In genomic region chr1:223401873-223402789, GRCh38 we compare ENCODE assay signal across 14 cellular contexts. TPM values are rescaled to one million over a fixed set of nuclear protein-coding genes. Genes with fewer than 3 reads are reported as not detected.
DNase-seq lines count a peak whose midpoint lies in the region; ATAC-seq and TF ChIP-seq lines count a peak whose summit lies in the region.
"Had no signal": no experiment of that assay in that cellular context is flagged by ENCODE, and none has a peak within 500 bp of the region (broad histone marks: within the 10 kb centered on the region; RNA-seq: fewer than 3 reads in every experiment).

No MANE protein-coding gene starts in this region.

- DNase-seq in AG09309 (ENCODE audit: low read depth) (peak; percentile 46), GM23338 (ENCODE audit: low spot score) (no peak), iris pigment epithelial cell (ENCODE audit: low read depth) (peak; percentile 39), NCI-H510A (lab: John Stamatoyannopoulos, UW) (no peak), DMS153 treated with DMSO at 0.1 percent for 48 hours (lab: John Stamatoyannopoulos, UW; ENCODE audit: unreplicated experiment) (no peak)
- DNase-seq: dorsolateral prefrontal cortex, islet precursor cell, upper lobe of left lung had no signal

- no peak overlapping the region for H3K4me2 ChIP-seq in GM23338

- no peak overlapping the region for H3K27ac Mint-ChIP-seq in GM23338
- H3K27ac Mint-ChIP-seq in activated T-helper 17 cell treated with anti-CD3 and anti-CD28 coated beads, Interleukin-2, amount 50 U/mL, for 72 hours = peak overlapping the region; percentile 75

- H3K4me1 ChIP-seq in GM23338 (ENCODE audit: insufficient read depth) = no peaks in the 10 kb centered on the region
- H3K4me1 ChIP-seq: upper lobe of left lung had no signal

- no peaks in the 10 kb centered on the region for H3K79me2 ChIP-seq in GM23338 (replicated peaks; ENCODE audit: insufficient read depth)

- H3K36me3 Mint-ChIP-seq in GM23338 (ENCODE audit: low read depth) = peaks cover 5% of the 10 kb centered on the region; the same call in 2 of the 3 replicates
- H3K36me3 Mint-ChIP-seq in activated T-helper 17 cell treated with anti-CD3 and anti-CD28 coated beads, Interleukin-2, amount 50 U/mL, for 72 hours (ENCODE audit: low read depth) = no peaks in the 10 kb centered on the region

- peaks cover 5% of the 10 kb centered on the region for H3K9me2 ChIP-seq in GM23338 (ENCODE audit: insufficient read depth)

- H3K4me1 Mint-ChIP-seq in GM23338 = peaks cover 5% of the 10 kb centered on the region; the same call in 1 of the 3 replicates
- peaks cover 19% of the 10 kb centered on the region for H3K4me1 Mint-ChIP-seq in activated T-helper 17 cell treated with anti-CD3 and anti-CD28 coated beads, Interleukin-2, amount 50 U/mL, for 72 hours

- peaks cover 3% of the 10 kb centered on the region; the same call in 2 of the 3 replicates for H3K9me3 Mint-ChIP-seq in GM23338
- H3K9me3 Mint-ChIP-seq in activated T-helper 17 cell treated with anti-CD3 and anti-CD28 coated beads, Interleukin-2, amount 50 U/mL, for 72 hours = peaks cover 9% of the 10 kb centered on the region

- peaks cover 2% of the 10 kb centered on the region for H3K27me3 Mint-ChIP-seq in GM23338 (ENCODE audit: insufficient read depth, low read depth, poor library complexity)
- no peaks in the 10 kb centered on the region for H3K27me3 Mint-ChIP-seq in activated T-helper 17 cell treated with anti-CD3 and anti-CD28 coated beads, Interleukin-2, amount 50 U/mL, for 72 hours

- TF ChIP-seq CTCF in AG09309 (IDR thresholded peaks at IDR 0.05; ENCODE audit: control insufficient read depth, insufficient read depth, low read depth, low read length, missing control alignments) = no peak
- no peak for TF ChIP-seq CTCF in GM23338 (conservative IDR thresholded peaks at IDR 0.05; ENCODE audit: low read depth in 2 of 2)

- H3K27ac ChIP-seq in GM23338 (ENCODE audit: low read depth) = no peak overlapping the region
- H3K27ac ChIP-seq: dorsolateral prefrontal cortex, neutrophil, SK-N-MC, upper lobe of left lung had no signal

- H3K4me3 Mint-ChIP-seq in GM23338 = no peak overlapping the region
- H3K4me3 Mint-ChIP-seq in activated T-helper 17 cell treated with anti-CD3 and anti-CD28 coated beads, Interleukin-2, amount 50 U/mL, for 72 hours = peak overlapping the region; percentile 18

- H3K4me3 ChIP-seq in AG09309 (ENCODE audit: control insufficient read depth, low read depth, low read length) (no peak overlapping the region), GM23338 (no peak overlapping the region)
- H3K4me3 ChIP-seq: dorsolateral prefrontal cortex, SK-N-MC, upper lobe of left lung had no signal

- peak overlapping the region; percentile 29; the same call in 1 of the 2 replicates for H2AFZ ChIP-seq in GM23338

- H3K27me3 ChIP-seq in GM23338 (ENCODE audit: insufficient read depth) = no peaks in the 10 kb centered on the region
- H3K27me3 ChIP-seq: neutrophil, upper lobe of left lung had no signal

- no peaks in the 10 kb centered on the region for H4K20me1 ChIP-seq in GM23338 (replicated peaks; ENCODE audit: insufficient read depth)

- ATAC-seq in GM23338 (no peak), GM21528 (IDR thresholded peaks at IDR 0.05; ENCODE audit: low FRiP score, unreplicated experiment) (no peak), GM18858 (IDR thresholded peaks at IDR 0.05; ENCODE audit: unreplicated experiment) (no peak)
- peak; percentile 97 for ATAC-seq in activated T-helper 17 cell treated with anti-CD3 and anti-CD28 coated beads, Interleukin-2, amount 50 U/mL, for 72 hours (replicated peaks)

- no peaks in the 10 kb centered on the region for H3F3A ChIP-seq in GM23338 (replicated peaks; ENCODE audit: low read depth)

- no peaks in the 10 kb centered on the region for H3K36me3 ChIP-seq in GM23338 (ENCODE audit: insufficient read depth)
- H3K36me3 ChIP-seq: neutrophil, upper lobe of left lung had no signal

TF ChIP-seq in GM23338, 12 proteins besides CTCF, POLR2A, EP300 and RAD21:
- TF ChIP-seq, protein P1, sequence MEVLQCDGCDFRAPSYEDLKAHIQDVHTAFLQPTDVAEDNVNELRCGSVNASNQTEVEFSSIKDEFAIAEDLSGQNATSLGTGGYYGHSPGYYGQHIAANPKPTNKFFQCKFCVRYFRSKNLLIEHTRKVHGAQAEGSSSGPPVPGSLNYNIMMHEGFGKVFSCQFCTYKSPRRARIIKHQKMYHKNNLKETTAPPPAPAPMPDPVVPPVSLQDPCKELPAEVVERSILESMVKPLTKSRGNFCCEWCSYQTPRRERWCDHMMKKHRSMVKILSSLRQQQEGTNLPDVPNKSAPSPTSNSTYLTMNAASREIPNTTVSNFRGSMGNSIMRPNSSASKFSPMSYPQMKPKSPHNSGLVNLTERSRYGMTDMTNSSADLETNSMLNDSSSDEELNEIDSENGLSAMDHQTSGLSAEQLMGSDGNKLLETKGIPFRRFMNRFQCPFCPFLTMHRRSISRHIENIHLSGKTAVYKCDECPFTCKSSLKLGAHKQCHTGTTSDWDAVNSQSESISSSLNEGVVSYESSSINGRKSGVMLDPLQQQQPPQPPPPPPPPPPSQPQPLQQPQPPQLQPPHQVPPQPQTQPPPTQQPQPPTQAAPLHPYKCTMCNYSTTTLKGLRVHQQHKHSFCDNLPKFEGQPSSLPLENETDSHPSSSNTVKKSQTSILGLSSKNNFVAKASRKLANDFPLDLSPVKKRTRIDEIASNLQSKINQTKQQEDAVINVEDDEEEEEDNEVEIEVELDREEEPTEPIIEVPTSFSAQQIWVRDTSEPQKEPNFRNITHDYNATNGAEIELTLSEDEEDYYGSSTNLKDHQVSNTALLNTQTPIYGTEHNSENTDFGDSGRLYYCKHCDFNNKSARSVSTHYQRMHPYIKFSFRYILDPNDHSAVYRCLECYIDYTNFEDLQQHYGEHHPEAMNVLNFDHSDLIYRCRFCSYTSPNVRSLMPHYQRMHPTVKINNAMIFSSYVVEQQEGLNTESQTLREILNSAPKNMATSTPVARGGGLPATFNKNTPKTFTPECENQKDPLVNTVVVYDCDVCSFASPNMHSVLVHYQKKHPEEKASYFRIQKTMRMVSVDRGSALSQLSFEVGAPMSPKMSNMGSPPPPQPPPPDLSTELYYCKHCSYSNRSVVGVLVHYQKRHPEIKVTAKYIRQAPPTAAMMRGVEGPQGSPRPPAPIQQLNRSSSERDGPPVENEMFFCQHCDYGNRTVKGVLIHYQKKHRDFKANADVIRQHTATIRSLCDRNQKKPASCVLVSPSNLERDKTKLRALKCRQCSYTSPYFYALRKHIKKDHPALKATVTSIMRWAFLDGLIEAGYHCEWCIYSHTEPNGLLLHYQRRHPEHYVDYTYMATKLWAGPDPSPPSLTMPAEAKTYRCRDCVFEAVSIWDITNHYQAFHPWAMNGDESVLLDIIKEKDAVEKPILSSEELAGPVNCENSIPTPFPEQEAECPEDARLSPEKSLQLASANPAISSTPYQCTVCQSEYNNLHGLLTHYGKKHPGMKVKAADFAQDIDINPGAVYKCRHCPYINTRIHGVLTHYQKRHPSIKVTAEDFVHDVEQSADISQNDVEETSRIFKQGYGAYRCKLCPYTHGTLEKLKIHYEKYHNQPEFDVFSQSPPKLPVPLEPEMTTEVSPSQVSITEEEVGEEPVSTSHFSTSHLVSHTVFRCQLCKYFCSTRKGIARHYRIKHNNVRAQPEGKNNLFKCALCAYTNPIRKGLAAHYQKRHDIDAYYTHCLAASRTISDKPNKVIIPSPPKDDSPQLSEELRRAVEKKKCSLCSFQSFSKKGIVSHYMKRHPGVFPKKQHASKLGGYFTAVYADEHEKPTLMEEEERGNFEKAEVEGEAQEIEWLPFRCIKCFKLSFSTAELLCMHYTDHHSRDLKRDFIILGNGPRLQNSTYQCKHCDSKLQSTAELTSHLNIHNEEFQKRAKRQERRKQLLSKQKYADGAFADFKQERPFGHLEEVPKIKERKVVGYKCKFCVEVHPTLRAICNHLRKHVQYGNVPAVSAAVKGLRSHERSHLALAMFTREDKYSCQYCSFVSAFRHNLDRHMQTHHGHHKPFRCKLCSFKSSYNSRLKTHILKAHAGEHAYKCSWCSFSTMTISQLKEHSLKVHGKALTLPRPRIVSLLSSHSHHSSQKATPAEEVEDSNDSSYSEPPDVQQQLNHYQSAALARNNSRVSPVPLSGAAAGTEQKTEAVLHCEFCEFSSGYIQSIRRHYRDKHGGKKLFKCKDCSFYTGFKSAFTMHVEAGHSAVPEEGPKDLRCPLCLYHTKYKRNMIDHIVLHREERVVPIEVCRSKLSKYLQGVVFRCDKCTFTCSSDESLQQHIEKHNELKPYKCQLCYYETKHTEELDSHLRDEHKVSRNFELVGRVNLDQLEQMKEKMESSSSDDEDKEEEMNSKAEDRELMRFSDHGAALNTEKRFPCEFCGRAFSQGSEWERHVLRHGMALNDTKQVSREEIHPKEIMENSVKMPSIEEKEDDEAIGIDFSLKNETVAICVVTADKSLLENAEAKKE (CRISPR knock-in tag; IDR thresholded peaks at IDR 0.05) = no peak
TF ChIP-seq in GM23338: peak in this region for 0.

RNA-seq across cellular contexts. Expression of gene CCDC185, which starts 8.9 kb away (rescaled TPM):
- 0.08 and 0.56 TPM in 2 replicates for total RNA-seq in GM23338 (2014; rRNA removed; shearing (Covaris generic))
- polyA plus RNA-seq in GM23338 (2016; fragmentation: Nextera tagmentation; extraction: Ambion mirVana) = not detected in 2 replicates
- not detected for total RNA-seq in activated T-helper 17 cell treated with anti-CD3 and anti-CD28 coated beads, Interleukin-2, amount 50 U/mL, for 72 hours
- total RNA-seq: activated CD8-positive, alpha-beta memory T cell treated with anti-CD3 and anti-CD28 coated beads for 36 hours; upper lobe of left lung had no signal

RNA-seq across cellular contexts. Expression of gene SUSD4, which starts 38.2 kb away (rescaled TPM):
- total RNA-seq in GM23338 (2014; rRNA removed; shearing (Covaris generic)) = 2.1 and 3.6 TPM in 2 replicates
- 2.3 and 2.7 TPM in 2 replicates for polyA plus RNA-seq in GM23338 (2016; fragmentation: Nextera tagmentation; extraction: Ambion mirVana)
- total RNA-seq in activated T-helper 17 cell treated with anti-CD3 and anti-CD28 coated beads, Interleukin-2, amount 50 U/mL, for 72 hours = under 1 TPM; 0.11 to 0.42 TPM
- total RNA-seq: activated CD8-positive, alpha-beta memory T cell treated with anti-CD3 and anti-CD28 coated beads for 36 hours had no signal

Comparison
In these comparisons a context has a peak if more than half of its experiments do, and no peak if none do; other contexts are left out.
1. DNase-seq: peak in AG09309 (single experiment) and iris pigment epithelial cell (single experiment); none in GM23338 (single experiment), NCI-H510A (single experiment) and DMS153 treated with DMSO at 0.1 percent for 48 hours (single experiment).